1 cellular context compared by ENCODE assay signal in the genomic region with DNA sequence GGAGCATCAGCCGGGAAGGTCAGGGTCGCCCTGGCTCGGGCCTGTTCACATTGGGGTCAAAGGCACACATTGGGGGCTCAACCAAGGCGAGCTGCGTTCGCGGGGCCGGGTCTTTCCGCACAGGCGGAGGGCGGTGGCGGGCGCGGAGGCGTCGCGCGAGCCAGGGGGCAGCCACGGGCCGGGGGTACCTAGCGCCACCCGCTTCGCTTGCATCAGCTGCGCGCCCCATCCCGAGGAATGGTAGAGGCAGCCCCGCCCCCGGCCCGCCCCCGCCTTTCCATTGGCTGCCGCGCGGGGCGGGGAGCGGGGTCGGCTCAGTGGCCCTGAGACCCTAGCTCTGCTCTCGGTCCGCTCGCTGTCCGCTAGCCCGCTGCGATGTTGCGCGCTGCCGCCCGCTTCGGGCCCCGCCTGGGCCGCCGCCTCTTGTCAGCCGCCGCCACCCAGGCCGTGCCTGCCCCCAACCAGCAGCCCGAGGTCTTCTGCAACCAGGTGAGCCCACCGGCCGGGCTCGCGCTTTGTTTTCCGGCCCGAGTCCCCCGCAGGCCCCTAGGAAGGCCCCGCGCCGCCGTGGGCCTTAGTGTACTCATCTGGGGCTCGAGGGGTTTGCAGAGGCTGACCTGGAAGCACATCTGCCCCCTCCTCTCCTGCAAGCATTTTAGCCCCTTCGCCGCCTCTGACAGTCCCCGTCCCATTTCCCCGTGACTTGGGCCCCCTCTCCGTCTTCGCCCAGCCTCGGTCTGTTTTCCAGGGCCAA.
TF ChIP-seq lines count a peak whose summit lies in the region.

A gene (plus strand): TSS at position 326 of the 754 bp plus-strand sequence. CDS start 50 bp downstream, at position 376.

TF ChIP-seq in WTC11, 78 proteins besides CTCF, POLR2A, EP300 and RAD21 (continued from another document and continues in another):
- TF ChIP-seq, protein P1, sequence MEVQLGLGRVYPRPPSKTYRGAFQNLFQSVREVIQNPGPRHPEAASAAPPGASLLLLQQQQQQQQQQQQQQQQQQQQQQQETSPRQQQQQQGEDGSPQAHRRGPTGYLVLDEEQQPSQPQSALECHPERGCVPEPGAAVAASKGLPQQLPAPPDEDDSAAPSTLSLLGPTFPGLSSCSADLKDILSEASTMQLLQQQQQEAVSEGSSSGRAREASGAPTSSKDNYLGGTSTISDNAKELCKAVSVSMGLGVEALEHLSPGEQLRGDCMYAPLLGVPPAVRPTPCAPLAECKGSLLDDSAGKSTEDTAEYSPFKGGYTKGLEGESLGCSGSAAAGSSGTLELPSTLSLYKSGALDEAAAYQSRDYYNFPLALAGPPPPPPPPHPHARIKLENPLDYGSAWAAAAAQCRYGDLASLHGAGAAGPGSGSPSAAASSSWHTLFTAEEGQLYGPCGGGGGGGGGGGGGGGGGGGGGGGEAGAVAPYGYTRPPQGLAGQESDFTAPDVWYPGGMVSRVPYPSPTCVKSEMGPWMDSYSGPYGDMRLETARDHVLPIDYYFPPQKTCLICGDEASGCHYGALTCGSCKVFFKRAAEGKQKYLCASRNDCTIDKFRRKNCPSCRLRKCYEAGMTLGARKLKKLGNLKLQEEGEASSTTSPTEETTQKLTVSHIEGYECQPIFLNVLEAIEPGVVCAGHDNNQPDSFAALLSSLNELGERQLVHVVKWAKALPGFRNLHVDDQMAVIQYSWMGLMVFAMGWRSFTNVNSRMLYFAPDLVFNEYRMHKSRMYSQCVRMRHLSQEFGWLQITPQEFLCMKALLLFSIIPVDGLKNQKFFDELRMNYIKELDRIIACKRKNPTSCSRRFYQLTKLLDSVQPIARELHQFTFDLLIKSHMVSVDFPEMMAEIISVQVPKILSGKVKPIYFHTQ (CRISPR knock-in tag; IDR thresholded peaks at IDR 0.05), result no peak
- TF ChIP-seq, protein P2, sequence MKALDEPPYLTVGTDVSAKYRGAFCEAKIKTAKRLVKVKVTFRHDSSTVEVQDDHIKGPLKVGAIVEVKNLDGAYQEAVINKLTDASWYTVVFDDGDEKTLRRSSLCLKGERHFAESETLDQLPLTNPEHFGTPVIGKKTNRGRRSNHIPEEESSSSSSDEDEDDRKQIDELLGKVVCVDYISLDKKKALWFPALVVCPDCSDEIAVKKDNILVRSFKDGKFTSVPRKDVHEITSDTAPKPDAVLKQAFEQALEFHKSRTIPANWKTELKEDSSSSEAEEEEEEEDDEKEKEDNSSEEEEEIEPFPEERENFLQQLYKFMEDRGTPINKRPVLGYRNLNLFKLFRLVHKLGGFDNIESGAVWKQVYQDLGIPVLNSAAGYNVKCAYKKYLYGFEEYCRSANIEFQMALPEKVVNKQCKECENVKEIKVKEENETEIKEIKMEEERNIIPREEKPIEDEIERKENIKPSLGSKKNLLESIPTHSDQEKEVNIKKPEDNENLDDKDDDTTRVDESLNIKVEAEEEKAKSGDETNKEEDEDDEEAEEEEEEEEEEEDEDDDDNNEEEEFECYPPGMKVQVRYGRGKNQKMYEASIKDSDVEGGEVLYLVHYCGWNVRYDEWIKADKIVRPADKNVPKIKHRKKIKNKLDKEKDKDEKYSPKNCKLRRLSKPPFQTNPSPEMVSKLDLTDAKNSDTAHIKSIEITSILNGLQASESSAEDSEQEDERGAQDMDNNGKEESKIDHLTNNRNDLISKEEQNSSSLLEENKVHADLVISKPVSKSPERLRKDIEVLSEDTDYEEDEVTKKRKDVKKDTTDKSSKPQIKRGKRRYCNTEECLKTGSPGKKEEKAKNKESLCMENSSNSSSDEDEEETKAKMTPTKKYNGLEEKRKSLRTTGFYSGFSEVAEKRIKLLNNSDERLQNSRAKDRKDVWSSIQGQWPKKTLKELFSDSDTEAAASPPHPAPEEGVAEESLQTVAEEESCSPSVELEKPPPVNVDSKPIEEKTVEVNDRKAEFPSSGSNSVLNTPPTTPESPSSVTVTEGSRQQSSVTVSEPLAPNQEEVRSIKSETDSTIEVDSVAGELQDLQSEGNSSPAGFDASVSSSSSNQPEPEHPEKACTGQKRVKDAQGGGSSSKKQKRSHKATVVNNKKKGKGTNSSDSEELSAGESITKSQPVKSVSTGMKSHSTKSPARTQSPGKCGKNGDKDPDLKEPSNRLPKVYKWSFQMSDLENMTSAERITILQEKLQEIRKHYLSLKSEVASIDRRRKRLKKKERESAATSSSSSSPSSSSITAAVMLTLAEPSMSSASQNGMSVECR (CRISPR knock-in tag; IDR thresholded peaks at IDR 0.05; ENCODE audit: borderline replicate concordance), result peak; percentile 14; the same call in 1 of the 2 replicates
- TF ChIP-seq GABPB1 (CRISPR knock-in tag; IDR thresholded peaks at IDR 0.05) (peak; percentile 99), ETV6 (CRISPR knock-in tag; IDR thresholded peaks at IDR 0.05) (no peak), TP53 (CRISPR knock-in tag; IDR thresholded peaks at IDR 0.05) (0 out of 2 replicates have a peak, but pooled peaks have one; percentile 39), SP1 (CRISPR knock-in tag; conservative IDR thresholded peaks at IDR 0.05) (peak; percentile 92; the same call in 1 of the 2 replicates), NFE2L1 (CRISPR knock-in tag; IDR thresholded peaks at IDR 0.05) (no peak), HMGA2 (CRISPR knock-in tag; IDR thresholded peaks at IDR 0.05) (no peak), NFYB (CRISPR knock-in tag; conservative IDR thresholded peaks at IDR 0.05; ENCODE audit: low read depth) (peak; percentile 78), ZNF232 (CRISPR knock-in tag; IDR thresholded peaks at IDR 0.05) (no peak), EMX1 (CRISPR knock-in tag; IDR thresholded peaks at IDR 0.05) (no peak), ZNF396 (CRISPR knock-in tag; IDR thresholded peaks at IDR 0.05; ENCODE audit: borderline replicate concordance) (no peak), RELA (CRISPR knock-in tag; IDR thresholded peaks at IDR 0.05; ENCODE audit: borderline replicate concordance) (no peak; the same call in 1 of the 2 replicates), CREB1 (CRISPR knock-in tag; IDR thresholded peaks at IDR 0.05) (0 out of 2 replicates have a peak, but pooled peaks have one; percentile 63), ZNF219 (CRISPR knock-in tag; IDR thresholded peaks at IDR 0.05; ENCODE audit: borderline replicate concordance) (no peak), TEAD4 (CRISPR knock-in tag; IDR thresholded peaks at IDR 0.05) (no peak), NR2C2 (CRISPR knock-in tag; IDR thresholded peaks at IDR 0.05) (no peak), NR1H2 (CRISPR knock-in tag; IDR thresholded peaks at IDR 0.05) (no peak)
- TF ChIP-seq, protein P3, sequence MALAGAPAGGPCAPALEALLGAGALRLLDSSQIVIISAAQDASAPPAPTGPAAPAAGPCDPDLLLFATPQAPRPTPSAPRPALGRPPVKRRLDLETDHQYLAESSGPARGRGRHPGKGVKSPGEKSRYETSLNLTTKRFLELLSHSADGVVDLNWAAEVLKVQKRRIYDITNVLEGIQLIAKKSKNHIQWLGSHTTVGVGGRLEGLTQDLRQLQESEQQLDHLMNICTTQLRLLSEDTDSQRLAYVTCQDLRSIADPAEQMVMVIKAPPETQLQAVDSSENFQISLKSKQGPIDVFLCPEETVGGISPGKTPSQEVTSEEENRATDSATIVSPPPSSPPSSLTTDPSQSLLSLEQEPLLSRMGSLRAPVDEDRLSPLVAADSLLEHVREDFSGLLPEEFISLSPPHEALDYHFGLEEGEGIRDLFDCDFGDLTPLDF (CRISPR knock-in tag; IDR thresholded peaks at IDR 0.05), result peak; percentile 82; the same call in 1 of the 2 replicates
- TF ChIP-seq, protein P4, sequence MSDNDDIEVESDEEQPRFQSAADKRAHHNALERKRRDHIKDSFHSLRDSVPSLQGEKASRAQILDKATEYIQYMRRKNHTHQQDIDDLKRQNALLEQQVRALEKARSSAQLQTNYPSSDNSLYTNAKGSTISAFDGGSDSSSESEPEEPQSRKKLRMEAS (CRISPR knock-in tag; IDR thresholded peaks at IDR 0.05), result peak; percentile 90
- TF ChIP-seq, protein P5, sequence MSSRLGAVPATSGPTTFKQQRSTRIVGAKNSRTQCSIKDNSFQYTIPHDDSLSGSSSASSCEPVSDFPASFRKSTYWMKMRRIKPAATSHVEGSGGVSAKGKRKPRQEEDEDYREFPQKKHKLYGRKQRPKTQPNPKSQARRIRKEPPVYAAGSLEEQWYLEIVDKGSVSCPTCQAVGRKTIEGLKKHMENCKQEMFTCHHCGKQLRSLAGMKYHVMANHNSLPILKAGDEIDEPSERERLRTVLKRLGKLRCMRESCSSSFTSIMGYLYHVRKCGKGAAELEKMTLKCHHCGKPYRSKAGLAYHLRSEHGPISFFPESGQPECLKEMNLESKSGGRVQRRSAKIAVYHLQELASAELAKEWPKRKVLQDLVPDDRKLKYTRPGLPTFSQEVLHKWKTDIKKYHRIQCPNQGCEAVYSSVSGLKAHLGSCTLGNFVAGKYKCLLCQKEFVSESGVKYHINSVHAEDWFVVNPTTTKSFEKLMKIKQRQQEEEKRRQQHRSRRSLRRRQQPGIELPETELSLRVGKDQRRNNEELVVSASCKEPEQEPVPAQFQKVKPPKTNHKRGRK (CRISPR knock-in tag; IDR thresholded peaks at IDR 0.05; ENCODE audit: borderline replicate concordance), result no peak
- TF ChIP-seq, protein P6, sequence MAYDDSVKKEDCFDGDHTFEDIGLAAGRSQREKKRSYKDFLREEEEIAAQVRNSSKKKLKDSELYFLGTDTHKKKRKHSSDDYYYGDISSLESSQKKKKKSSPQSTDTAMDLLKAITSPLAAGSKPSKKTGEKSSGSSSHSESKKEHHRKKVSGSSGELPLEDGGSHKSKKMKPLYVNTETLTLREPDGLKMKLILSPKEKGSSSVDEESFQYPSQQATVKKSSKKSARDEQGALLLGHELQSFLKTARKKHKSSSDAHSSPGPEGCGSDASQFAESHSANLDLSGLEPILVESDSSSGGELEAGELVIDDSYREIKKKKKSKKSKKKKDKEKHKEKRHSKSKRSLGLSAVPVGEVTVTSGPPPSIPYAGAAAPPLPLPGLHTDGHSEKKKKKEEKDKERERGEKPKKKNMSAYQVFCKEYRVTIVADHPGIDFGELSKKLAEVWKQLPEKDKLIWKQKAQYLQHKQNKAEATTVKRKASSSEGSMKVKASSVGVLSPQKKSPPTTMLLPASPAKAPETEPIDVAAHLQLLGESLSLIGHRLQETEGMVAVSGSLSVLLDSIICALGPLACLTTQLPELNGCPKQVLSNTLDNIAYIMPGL (CRISPR knock-in tag; IDR thresholded peaks at IDR 0.05), result peak; percentile 89; the same call in 1 of the 2 replicates
- TF ChIP-seq, protein P7, sequence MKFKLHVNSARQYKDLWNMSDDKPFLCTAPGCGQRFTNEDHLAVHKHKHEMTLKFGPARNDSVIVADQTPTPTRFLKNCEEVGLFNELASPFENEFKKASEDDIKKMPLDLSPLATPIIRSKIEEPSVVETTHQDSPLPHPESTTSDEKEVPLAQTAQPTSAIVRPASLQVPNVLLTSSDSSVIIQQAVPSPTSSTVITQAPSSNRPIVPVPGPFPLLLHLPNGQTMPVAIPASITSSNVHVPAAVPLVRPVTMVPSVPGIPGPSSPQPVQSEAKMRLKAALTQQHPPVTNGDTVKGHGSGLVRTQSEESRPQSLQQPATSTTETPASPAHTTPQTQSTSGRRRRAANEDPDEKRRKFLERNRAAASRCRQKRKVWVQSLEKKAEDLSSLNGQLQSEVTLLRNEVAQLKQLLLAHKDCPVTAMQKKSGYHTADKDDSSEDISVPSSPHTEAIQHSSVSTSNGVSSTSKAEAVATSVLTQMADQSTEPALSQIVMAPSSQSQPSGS (CRISPR knock-in tag; IDR thresholded peaks at IDR 0.05; ENCODE audit: borderline replicate concordance, low read depth), result no peak
- TF ChIP-seq, protein P8, sequence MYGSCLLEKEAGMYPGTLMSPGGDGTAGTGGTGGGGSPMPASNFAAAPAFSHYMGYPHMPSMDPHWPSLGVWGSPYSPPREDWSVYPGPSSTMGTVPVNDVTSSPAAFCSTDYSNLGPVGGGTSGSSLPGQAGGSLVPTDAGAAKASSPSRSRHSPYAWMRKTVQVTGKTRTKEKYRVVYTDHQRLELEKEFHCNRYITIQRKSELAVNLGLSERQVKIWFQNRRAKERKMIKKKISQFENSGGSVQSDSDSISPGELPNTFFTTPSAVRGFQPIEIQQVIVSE (CRISPR knock-in tag; IDR thresholded peaks at IDR 0.05; ENCODE audit: borderline replicate concordance), result no peak
- TF ChIP-seq, protein P9, sequence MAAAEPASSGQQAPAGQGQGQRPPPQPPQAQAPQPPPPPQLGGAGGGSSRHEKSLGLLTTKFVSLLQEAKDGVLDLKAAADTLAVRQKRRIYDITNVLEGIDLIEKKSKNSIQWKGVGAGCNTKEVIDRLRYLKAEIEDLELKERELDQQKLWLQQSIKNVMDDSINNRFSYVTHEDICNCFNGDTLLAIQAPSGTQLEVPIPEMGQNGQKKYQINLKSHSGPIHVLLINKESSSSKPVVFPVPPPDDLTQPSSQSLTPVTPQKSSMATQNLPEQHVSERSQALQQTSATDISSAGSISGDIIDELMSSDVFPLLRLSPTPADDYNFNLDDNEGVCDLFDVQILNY (CRISPR knock-in tag; IDR thresholded peaks at IDR 0.05), result peak; percentile 79
- TF ChIP-seq, protein P10, sequence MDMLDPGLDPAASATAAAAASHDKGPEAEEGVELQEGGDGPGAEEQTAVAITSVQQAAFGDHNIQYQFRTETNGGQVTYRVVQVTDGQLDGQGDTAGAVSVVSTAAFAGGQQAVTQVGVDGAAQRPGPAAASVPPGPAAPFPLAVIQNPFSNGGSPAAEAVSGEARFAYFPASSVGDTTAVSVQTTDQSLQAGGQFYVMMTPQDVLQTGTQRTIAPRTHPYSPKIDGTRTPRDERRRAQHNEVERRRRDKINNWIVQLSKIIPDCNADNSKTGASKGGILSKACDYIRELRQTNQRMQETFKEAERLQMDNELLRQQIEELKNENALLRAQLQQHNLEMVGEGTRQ (CRISPR knock-in tag; IDR thresholded peaks at IDR 0.05), result peak; percentile 11; the same call in 1 of the 2 replicates
- TF ChIP-seq, protein P11, sequence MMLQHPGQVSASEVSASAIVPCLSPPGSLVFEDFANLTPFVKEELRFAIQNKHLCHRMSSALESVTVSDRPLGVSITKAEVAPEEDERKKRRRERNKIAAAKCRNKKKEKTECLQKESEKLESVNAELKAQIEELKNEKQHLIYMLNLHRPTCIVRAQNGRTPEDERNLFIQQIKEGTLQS (CRISPR knock-in tag; conservative IDR thresholded peaks at IDR 0.05), result no peak
- TF ChIP-seq, protein P12, sequence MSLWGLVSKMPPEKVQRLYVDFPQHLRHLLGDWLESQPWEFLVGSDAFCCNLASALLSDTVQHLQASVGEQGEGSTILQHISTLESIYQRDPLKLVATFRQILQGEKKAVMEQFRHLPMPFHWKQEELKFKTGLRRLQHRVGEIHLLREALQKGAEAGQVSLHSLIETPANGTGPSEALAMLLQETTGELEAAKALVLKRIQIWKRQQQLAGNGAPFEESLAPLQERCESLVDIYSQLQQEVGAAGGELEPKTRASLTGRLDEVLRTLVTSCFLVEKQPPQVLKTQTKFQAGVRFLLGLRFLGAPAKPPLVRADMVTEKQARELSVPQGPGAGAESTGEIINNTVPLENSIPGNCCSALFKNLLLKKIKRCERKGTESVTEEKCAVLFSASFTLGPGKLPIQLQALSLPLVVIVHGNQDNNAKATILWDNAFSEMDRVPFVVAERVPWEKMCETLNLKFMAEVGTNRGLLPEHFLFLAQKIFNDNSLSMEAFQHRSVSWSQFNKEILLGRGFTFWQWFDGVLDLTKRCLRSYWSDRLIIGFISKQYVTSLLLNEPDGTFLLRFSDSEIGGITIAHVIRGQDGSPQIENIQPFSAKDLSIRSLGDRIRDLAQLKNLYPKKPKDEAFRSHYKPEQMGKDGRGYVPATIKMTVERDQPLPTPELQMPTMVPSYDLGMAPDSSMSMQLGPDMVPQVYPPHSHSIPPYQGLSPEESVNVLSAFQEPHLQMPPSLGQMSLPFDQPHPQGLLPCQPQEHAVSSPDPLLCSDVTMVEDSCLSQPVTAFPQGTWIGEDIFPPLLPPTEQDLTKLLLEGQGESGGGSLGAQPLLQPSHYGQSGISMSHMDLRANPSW (CRISPR knock-in tag; conservative IDR thresholded peaks at IDR 0.05; ENCODE audit: low read depth), result no peak
- TF ChIP-seq, protein P13, sequence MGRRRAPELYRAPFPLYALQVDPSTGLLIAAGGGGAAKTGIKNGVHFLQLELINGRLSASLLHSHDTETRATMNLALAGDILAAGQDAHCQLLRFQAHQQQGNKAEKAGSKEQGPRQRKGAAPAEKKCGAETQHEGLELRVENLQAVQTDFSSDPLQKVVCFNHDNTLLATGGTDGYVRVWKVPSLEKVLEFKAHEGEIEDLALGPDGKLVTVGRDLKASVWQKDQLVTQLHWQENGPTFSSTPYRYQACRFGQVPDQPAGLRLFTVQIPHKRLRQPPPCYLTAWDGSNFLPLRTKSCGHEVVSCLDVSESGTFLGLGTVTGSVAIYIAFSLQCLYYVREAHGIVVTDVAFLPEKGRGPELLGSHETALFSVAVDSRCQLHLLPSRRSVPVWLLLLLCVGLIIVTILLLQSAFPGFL (CRISPR knock-in tag; IDR thresholded peaks at IDR 0.05; ENCODE audit: borderline replicate concordance), result no peak
